In genomic region chr12:109814600-109814999, GRCh38 we compare ENCODE assay signal across 32 cellular contexts. TPM values are rescaled to one million over a fixed set of nuclear protein-coding genes. Genes with fewer than 3 reads are reported as not detected.
"Had no signal": no experiment of that assay in that cellular context is flagged by ENCODE, and none has a peak within 500 bp of the region (broad histone marks: within the 10 kb centered on the region; RNA-seq: fewer than 3 reads in every experiment).

No MANE protein-coding gene starts in this region.

- DNase-seq: activated CD4-positive, alpha-beta memory T cell treated with anti-CD3 and anti-CD28 coated beads for 36 hours; activated CD4-positive, alpha-beta T cell treated with anti-CD3 and anti-CD28 coated beads for 36 hours; activated CD4-positive, alpha-beta T cell treated with anti-CD3 and anti-CD28 coated beads, Interleukin-2, amount 10 ng/mL, durations not matched to agents 24 days and 14 days; activated CD4-positive, CD25-positive, alpha-beta regulatory T cell; activated CD4-positive, CD25-positive, alpha-beta regulatory T cell treated with anti-CD3 and anti-CD28 coated beads, Interleukin-2, amount 50 U/mL, for 72 hours; activated CD8-positive, alpha-beta memory T cell treated with anti-CD3 and anti-CD28 coated beads, Interleukin-2, amount 10 ng/mL, durations not matched to agents 7 days and 5 days; activated CD8-positive, alpha-beta memory T cell treated with anti-CD3 and anti-CD28 coated beads, Interleukin-2, amount 50 U/mL, for 4 hours; activated CD8-positive, alpha-beta T cell treated with anti-CD3 and anti-CD28 coated beads, Interleukin-2, amount 10 ng/mL, durations not matched to agents 7 days and 5 days; activated effector memory CD4-positive, alpha-beta T cell treated with anti-CD3 and anti-CD28 coated beads, Interleukin-2, amount 50 U/mL, for 16 hours; activated naive CD4-positive, alpha-beta T cell treated with anti-CD3 and anti-CD28 coated beads for 36 hours; activated naive CD8-positive, alpha-beta T cell treated with anti-CD3 and anti-CD28 coated beads for 36 hours; activated naive CD8-positive, alpha-beta T cell treated with anti-CD3 and anti-CD28 coated beads, Interleukin-2, amount 50 U/mL, for 24 hours; activated T-cell treated with anti-CD3 and anti-CD28 coated beads, Interleukin-2, amount 50 U/mL, for 1 hour; activated T-cell treated with anti-CD3 and anti-CD28 coated beads, Interleukin-2, amount 50 U/mL, for 48 hours; adrenal gland; central memory CD4-positive, alpha-beta T cell; dorsolateral prefrontal cortex; effector memory CD4-positive, alpha-beta T cell; endodermal cell; foreskin fibroblast; head of caudate nucleus; T-helper 2 cell had no signal

- H3K27ac ChIP-seq: adrenal gland, ascending aorta, breast epithelium, cardiac muscle cell, coronary artery, dorsolateral prefrontal cortex had no signal

- H3K4me3 ChIP-seq: adrenal gland, ascending aorta, breast epithelium, cardiac muscle cell, coronary artery, dorsolateral prefrontal cortex had no signal

- H3K27me3 ChIP-seq: adrenal gland, ascending aorta, breast epithelium, cardiac muscle cell had no signal

- H3K4me1 ChIP-seq: adrenal gland, ascending aorta, breast epithelium had no signal

- H3K9me3 ChIP-seq: adrenal gland, ascending aorta, breast epithelium had no signal

- ATAC-seq: activated CD4-positive, alpha-beta T cell treated with anti-CD3 and anti-CD28 coated beads for 36 hours; activated CD8-positive, alpha-beta memory T cell treated with anti-CD3 and anti-CD28 coated beads, Interleukin-2, amount 10 ng/mL, durations not matched to agents 7 days and 5 days; activated CD8-positive, alpha-beta T cell treated with anti-CD3 and anti-CD28 coated beads, Interleukin-2, amount 10 ng/mL, durations not matched to agents 7 days and 5 days; activated naive CD8-positive, alpha-beta T cell treated with anti-CD3 and anti-CD28 coated beads, Interleukin-2, amount 50 U/mL, for 24 hours; esophagus mucosa had no signal

- H3K36me3 ChIP-seq: adrenal gland, ascending aorta, breast epithelium, cardiac muscle cell had no signal

RNA-seq across cellular contexts. Expression of gene TRPV4, which starts 18.6 kb away (rescaled TPM):
- total RNA-seq: activated CD4-positive, alpha-beta memory T cell treated with anti-CD3 and anti-CD28 coated beads for 36 hours; activated CD4-positive, alpha-beta T cell treated with anti-CD3 and anti-CD28 coated beads for 36 hours; activated CD4-positive, alpha-beta T cell treated with anti-CD3 and anti-CD28 coated beads, Interleukin-2, amount 10 ng/mL, durations not matched to agents 24 days and 14 days; activated CD8-positive, alpha-beta memory T cell treated with anti-CD3 and anti-CD28 coated beads for 36 hours; activated CD8-positive, alpha-beta memory T cell treated with anti-CD3 and anti-CD28 coated beads, Interleukin-2, amount 10 ng/mL, durations not matched to agents 7 days and 5 days; activated CD8-positive, alpha-beta T cell treated with anti-CD3 and anti-CD28 coated beads, Interleukin-2, amount 10 ng/mL, durations not matched to agents 7 days and 5 days; activated naive CD4-positive, alpha-beta T cell treated with anti-CD3 and anti-CD28 coated beads for 36 hours; activated naive CD8-positive, alpha-beta T cell treated with anti-CD3 and anti-CD28 coated beads for 36 hours; activated T-helper 1 cell treated with anti-CD3 and anti-CD28 coated beads, Interleukin-12 subunit alpha, Interleukin-12 subunit beta, Interleukin-2, Interleukin-4 antibody, amounts not matched to agents 30 ng/mL and 10 ng/mL and 1 ng/mL, durations not matched to agents 14 hours and 24 hours and 36 hours; activated T-helper 2 cell treated with anti-CD3 and anti-CD28 coated beads, Interferon-gamma antibody, Interleukin-2, Interleukin-4, amounts not matched to agents 10 μg/mL and 5 μg/mL and 100 μg/mL, durations not matched to agents 14 hours and 24 hours and 36 hours; ascending aorta; frontal cortex; T-helper 1 cell treated with Interleukin-12 subunit alpha and Interleukin-12 subunit beta and Interleukin-4 antibody, amounts not matched to agents 30 ng/mL and 1 ng/mL, for 36 hours had no signal
